ENCODE assay signal across 25 cellular contexts in genomic region chr12:19794116-19794515, GRCh38.
DNase-seq lines count a peak whose midpoint lies in the region; ATAC-seq lines count a peak whose summit lies in the region.
"Had no signal": no experiment of that assay in that cellular context is flagged by ENCODE, and none has a peak within 500 bp of the region (broad histone marks: within the 10 kb centered on the region; RNA-seq: fewer than 3 reads in every experiment).

No MANE protein-coding gene starts in this region.

- no peaks in the 10 kb centered on the region for H3K27me3 ChIP-seq in mesenchymal stem cell (ENCODE audit: control insufficient read depth in 1 of 2, insufficient read depth in 1 of 2, low read length in 2 of 2)

- H3K18ac ChIP-seq in mesenchymal stem cell (ENCODE audit: low read depth in 1 of 2, low read length in 2 of 2): no peak overlapping the region

- H3K27ac ChIP-seq in mesenchymal stem cell (ENCODE audit: low read length, poor library complexity, severe bottlenecking): peak overlapping the region; percentile 69
- H3K27ac ChIP-seq: 22Rv1, C4-2B had no signal

- H3K36me3 Mint-ChIP-seq in activated naive CD8-positive, alpha-beta T cell treated with anti-CD3 and anti-CD28 coated beads, Interleukin-2, amount 50 U/mL, for 24 hours (ENCODE audit: low read depth): no peaks in the 10 kb centered on the region
- no peaks in the 10 kb centered on the region for H3K36me3 Mint-ChIP-seq in activated naive CD8-positive, alpha-beta T cell treated with anti-CD3 and anti-CD28 coated beads for 36 hours
- H3K36me3 Mint-ChIP-seq in activated naive CD4-positive, alpha-beta T cell treated with anti-CD3 and anti-CD28 coated beads, Interleukin-2, amount 50 U/mL, for 72 hours: no peaks in the 10 kb centered on the region
- H3K36me3 Mint-ChIP-seq: CD8-positive, alpha-beta T cell had no signal

- H3K27ac Mint-ChIP-seq in activated naive CD8-positive, alpha-beta T cell treated with anti-CD3 and anti-CD28 coated beads, Interleukin-2, amount 50 U/mL, for 24 hours: peak overlapping the region; percentile 62
- H3K27ac Mint-ChIP-seq in activated naive CD8-positive, alpha-beta T cell treated with anti-CD3 and anti-CD28 coated beads for 36 hours: no peak overlapping the region
- no peak overlapping the region for H3K27ac Mint-ChIP-seq in activated naive CD4-positive, alpha-beta T cell treated with anti-CD3 and anti-CD28 coated beads, Interleukin-2, amount 50 U/mL, for 72 hours
- H3K27ac Mint-ChIP-seq: B cell; CD8-positive, alpha-beta T cell had no signal

- no peak overlapping the region for H4K91ac ChIP-seq in mesenchymal stem cell (ENCODE audit: low read length)

- no peak overlapping the region for H3K9ac ChIP-seq in mesenchymal stem cell (ENCODE audit: low read length)

- no peaks in the 10 kb centered on the region for H3K9me3 ChIP-seq in mesenchymal stem cell (ENCODE audit: control insufficient read depth, low read length)

- no peak for ATAC-seq in activated naive CD8-positive, alpha-beta T cell treated with anti-CD3 and anti-CD28 coated beads, Interleukin-2, amount 50 U/mL, for 24 hours
- no peak for ATAC-seq in activated naive CD4-positive, alpha-beta T cell treated with anti-CD3 and anti-CD28 coated beads, Interleukin-2, amount 50 U/mL, for 72 hours
- ATAC-seq in GM21390 (IDR thresholded peaks at IDR 0.05; ENCODE audit: unreplicated experiment): no peak
- ATAC-seq: CD8-positive, alpha-beta T cell; HCT116; HepG2 had no signal

- no peak overlapping the region for H3K14ac ChIP-seq in mesenchymal stem cell (ENCODE audit: low read length in 2 of 2)

- H2BK12ac ChIP-seq in mesenchymal stem cell (ENCODE audit: low read length in 2 of 2): no peak overlapping the region

- H3K4me3 Mint-ChIP-seq in activated naive CD8-positive, alpha-beta T cell treated with anti-CD3 and anti-CD28 coated beads, Interleukin-2, amount 50 U/mL, for 24 hours: no peak overlapping the region
- H3K4me3 Mint-ChIP-seq in activated naive CD8-positive, alpha-beta T cell treated with anti-CD3 and anti-CD28 coated beads for 36 hours: no peak overlapping the region
- H3K4me3 Mint-ChIP-seq: B cell; CD8-positive, alpha-beta T cell had no signal

- H2AFZ ChIP-seq in mesenchymal stem cell (ENCODE audit: low read depth, low read length): no peak overlapping the region

- no peak for DNase-seq in activated naive CD8-positive, alpha-beta T cell treated with anti-CD3 and anti-CD28 coated beads, Interleukin-2, amount 50 U/mL, for 24 hours
- no peak for DNase-seq in activated naive CD8-positive, alpha-beta T cell treated with anti-CD3 and anti-CD28 coated beads for 36 hours
- peak; percentile 43 for DNase-seq in astrocyte of the hippocampus (ENCODE audit: low read depth, low spot score)
- no peak for DNase-seq in mesenchymal stem cell
- peak; percentile 13 for DNase-seq in stromal cell of bone marrow (ENCODE audit: low read depth)
- no peak for DNase-seq in activated naive CD4-positive, alpha-beta T cell treated with anti-CD3 and anti-CD28 coated beads, Interleukin-2, amount 50 U/mL, for 72 hours (ENCODE audit: low spot score in 2 of 2)
- DNase-seq in NCI-H146 (lab: John Stamatoyannopoulos, UW): no peak
- DNase-seq: Caco-2; CD8-positive, alpha-beta T cell; DMS79; GF-D8; Karpas-422; MV-4-11; NCI-H1105; NCI-H1436 treated with DMSO at 0.1 percent for 48 hours; NCI-H1930; NCI-H2107; NCI-H524; NCI-H774 had no signal

- no peak overlapping the region for H3K4me3 ChIP-seq in mesenchymal stem cell (ENCODE audit: insufficient read depth in 1 of 2, low read depth in 1 of 2, low read length in 2 of 2)

- no peaks in the 10 kb centered on the region for H3K4me1 ChIP-seq in mesenchymal stem cell (ENCODE audit: control insufficient read depth, insufficient read depth, low read depth, low read length)
- H3K4me1 ChIP-seq: Caco-2 had no signal

- H3K4ac ChIP-seq in mesenchymal stem cell (ENCODE audit: low read depth in 1 of 2, low read length in 2 of 2): no peak overlapping the region

- H3K27me3 Mint-ChIP-seq in activated naive CD8-positive, alpha-beta T cell treated with anti-CD3 and anti-CD28 coated beads, Interleukin-2, amount 50 U/mL, for 24 hours: no peaks in the 10 kb centered on the region
- H3K27me3 Mint-ChIP-seq in activated naive CD8-positive, alpha-beta T cell treated with anti-CD3 and anti-CD28 coated beads for 36 hours: no peaks in the 10 kb centered on the region
- H3K27me3 Mint-ChIP-seq: B cell had no signal

- H2BK15ac ChIP-seq in mesenchymal stem cell (ENCODE audit: low read depth, poor library complexity, severe bottlenecking): no peak overlapping the region

- H3K4me2 ChIP-seq in mesenchymal stem cell (ENCODE audit: low read length, poor library complexity, severe bottlenecking): no peak overlapping the region

- no peaks in the 10 kb centered on the region for H3K79me1 ChIP-seq in mesenchymal stem cell (replicated peaks; ENCODE audit: low read length, poor library complexity, severe bottlenecking)

- H4K8ac ChIP-seq in mesenchymal stem cell (ENCODE audit: low read length): no peak overlapping the region

- no peak overlapping the region for H2BK5ac ChIP-seq in mesenchymal stem cell (ENCODE audit: low read depth, low read length, poor library complexity, severe bottlenecking)

- H3K36me3 ChIP-seq in mesenchymal stem cell (ENCODE audit: control insufficient read depth in 1 of 2, insufficient read depth in 2 of 2, low read depth in 1 of 2, low read length in 2 of 2): no peaks in the 10 kb centered on the region

- peaks cover 38% of the 10 kb centered on the region for H3K4me1 Mint-ChIP-seq in activated naive CD8-positive, alpha-beta T cell treated with anti-CD3 and anti-CD28 coated beads, Interleukin-2, amount 50 U/mL, for 24 hours
- peaks cover 23% of the 10 kb centered on the region for H3K4me1 Mint-ChIP-seq in activated naive CD8-positive, alpha-beta T cell treated with anti-CD3 and anti-CD28 coated beads for 36 hours
- H3K4me1 Mint-ChIP-seq: B cell had no signal

- no peak overlapping the region for H2BK120ac ChIP-seq in mesenchymal stem cell (ENCODE audit: low read depth, low read length)

- 100% methylated on average over 1 of the region's 1 CpG for WGBS in mesenchymal stem cell

- H3K9me3 Mint-ChIP-seq in activated naive CD8-positive, alpha-beta T cell treated with anti-CD3 and anti-CD28 coated beads, Interleukin-2, amount 50 U/mL, for 24 hours: peaks cover 4% of the 10 kb centered on the region
- peaks cover 3% of the 10 kb centered on the region for H3K9me3 Mint-ChIP-seq in activated naive CD8-positive, alpha-beta T cell treated with anti-CD3 and anti-CD28 coated beads for 36 hours
- H3K9me3 Mint-ChIP-seq in activated naive CD4-positive, alpha-beta T cell treated with anti-CD3 and anti-CD28 coated beads, Interleukin-2, amount 50 U/mL, for 72 hours: peaks cover 0 to 4% of the 10 kb centered on the region in 2 donors

- H3K23ac ChIP-seq in mesenchymal stem cell (ENCODE audit: low read length in 2 of 2): no peak overlapping the region

- no peak overlapping the region for H2AK5ac ChIP-seq in mesenchymal stem cell (ENCODE audit: low read length, severe bottlenecking)

Comparison
In these comparisons a context has a peak if more than half of its experiments do, and no peak if none do; other contexts are left out.
1. DNase-seq: peak in astrocyte of the hippocampus (single experiment) and stromal cell of bone marrow (single experiment); none in activated naive CD8-positive, alpha-beta T cell treated with anti-CD3 and anti-CD28 coated beads, Interleukin-2, amount 50 U/mL, for 24 hours (single experiment), activated naive CD8-positive, alpha-beta T cell treated with anti-CD3 and anti-CD28 coated beads for 36 hours (single experiment), mesenchymal stem cell (single experiment), activated naive CD4-positive, alpha-beta T cell treated with anti-CD3 and anti-CD28 coated beads, Interleukin-2, amount 50 U/mL, for 72 hours (0 of 2) and NCI-H146 (single experiment).